ENCODE assay signal across 8 cellular contexts in genomic region chr6:148440877-148441453, GRCh38.
DNase-seq lines count a peak whose midpoint lies in the region; ATAC-seq and TF ChIP-seq lines count a peak whose summit lies in the region.

No MANE protein-coding gene starts in this region.

- H3K27me3 Mint-ChIP-seq in activated T-cell treated with anti-CD3 and anti-CD28 coated beads, Interleukin-2, amount 50 U/mL, for 72 hours (ENCODE audit: low read depth), result peaks cover 52% of the 10 kb centered on the region

- no peaks in the 10 kb centered on the region for H3K9me3 Mint-ChIP-seq in activated T-cell treated with anti-CD3 and anti-CD28 coated beads, Interleukin-2, amount 50 U/mL, for 72 hours

- in situ Hi-C loops in SK-MEL-5 (cut with HindIII; ENCODE audit: low pct_unique_long_range_greater_than_20kb, low sequenced_read_pairs), result no loop called here

- no peak for ATAC-seq in activated T-cell treated with anti-CD3 and anti-CD28 coated beads, Interleukin-2, amount 50 U/mL, for 72 hours (replicated peaks in 1 of 2)
- ATAC-seq in HG02798 (IDR thresholded peaks at IDR 0.05; ENCODE audit: poor library complexity, unreplicated experiment), result no peak

- H3K4me3 Mint-ChIP-seq in activated T-cell treated with anti-CD3 and anti-CD28 coated beads, Interleukin-2, amount 50 U/mL, for 72 hours, result no peak overlapping the region

- DNase-seq in GOT3 (lab: John Stamatoyannopoulos, UW) (peak; percentile 3), SK-MEL-5 (ENCODE audit: low read depth, low spot score) (peak; percentile 57), foreskin fibroblast (peak; percentile 94), skeletal muscle cell (ENCODE audit: low read depth) (peak; percentile 95), cerebellar cortex (ENCODE audit: low spot score) (no peak)
- no peak for DNase-seq in stimulated activated CD8-positive, alpha-beta memory T cell treated with anti-CD3 and anti-CD28 coated beads, Interleukin-4, amount 100 ng/mL, for 48 hours
- no peak for DNase-seq in activated T-cell treated with anti-CD3 and anti-CD28 coated beads, Interleukin-2, amount 50 U/mL, for 72 hours

- TF ChIP-seq CTCF in foreskin fibroblast (IDR thresholded peaks at IDR 0.05; ENCODE audit: low read depth, low read length), result no peak

- H3K4me1 Mint-ChIP-seq in activated T-cell treated with anti-CD3 and anti-CD28 coated beads, Interleukin-2, amount 50 U/mL, for 72 hours (ENCODE audit: low read depth), result peaks cover 7% of the 10 kb centered on the region

- H3K36me3 Mint-ChIP-seq in activated T-cell treated with anti-CD3 and anti-CD28 coated beads, Interleukin-2, amount 50 U/mL, for 72 hours (ENCODE audit: insufficient read depth in 2 of 2), result no peaks in the 10 kb centered on the region

- no peak overlapping the region for H3K27ac Mint-ChIP-seq in activated T-cell treated with anti-CD3 and anti-CD28 coated beads, Interleukin-2, amount 50 U/mL, for 72 hours

- peak overlapping the region in 1 of 2 donors; percentile 59 for H3K4me3 ChIP-seq in foreskin fibroblast (ENCODE audit: low read depth in 1 of 2, low read length in 2 of 2)
- peak overlapping the region; percentile 6 for H3K4me3 ChIP-seq in skeletal muscle cell (ENCODE audit: low read depth, low read length)

Comparison
In these comparisons a context has a peak if more than half of its experiments do, and no peak if none do; other contexts are left out.
1. DNase-seq: peak in GOT3 (single experiment), SK-MEL-5 (single experiment), foreskin fibroblast (2 of 2) and skeletal muscle cell (single experiment); none in cerebellar cortex (single experiment), stimulated activated CD8-positive, alpha-beta memory T cell treated with anti-CD3 and anti-CD28 coated beads, Interleukin-4, amount 100 ng/mL, for 48 hours (single experiment) and activated T-cell treated with anti-CD3 and anti-CD28 coated beads, Interleukin-2, amount 50 U/mL, for 72 hours (0 of 2).